Comparison of ENCODE assay signal across 22 cellular contexts in the genomic region with DNA sequence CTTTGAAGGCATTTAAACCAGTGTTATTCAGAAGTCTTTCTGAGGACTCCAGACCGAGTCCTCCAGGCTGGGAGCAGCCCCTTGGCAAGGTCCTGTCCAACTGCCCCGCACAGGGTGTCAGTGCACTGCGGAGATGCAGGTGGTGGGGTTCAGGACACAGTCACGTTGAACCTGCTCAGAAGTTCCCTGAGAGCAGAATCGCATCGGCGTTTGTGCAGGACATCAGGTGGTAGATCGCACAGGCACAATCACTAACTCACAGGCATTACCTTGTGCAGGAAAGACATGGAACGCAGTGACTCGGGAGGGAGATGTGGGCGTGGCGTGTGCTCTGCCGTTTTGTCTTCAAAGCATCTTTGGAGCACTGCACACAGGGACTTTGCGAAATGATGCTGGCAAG. TPM values are rescaled to one million over a fixed set of nuclear protein-coding genes. Genes with fewer than 3 reads are reported as not detected.
"Had no signal": no experiment of that assay in that cellular context is flagged by ENCODE, and none has a peak within 500 bp of the region (broad histone marks: within the 10 kb centered on the region; RNA-seq: fewer than 3 reads in every experiment).

No MANE protein-coding gene starts in this region.

- H3K9me3 Mint-ChIP-seq: activated B cell treated with CpG ODN at 0.5 μM for 24 hours; T-helper 2 cell treated with Interferon-gamma antibody and Interleukin-4, amounts not matched to agents 5 μg/mL and 100 μg/mL, for 36 hours had no signal

- H3K9me3 ChIP-seq: esophagus squamous epithelium, psoas muscle, right lobe of liver, thoracic aorta, uterus had no signal

- H3K36me3 ChIP-seq: uterus had no signal

- ATAC-seq: psoas muscle, right lobe of liver had no signal

- H3K4me1 ChIP-seq: right lobe of liver, uterus had no signal

- H3K27ac ChIP-seq: cardiac muscle cell, esophagus squamous epithelium, psoas muscle, right lobe of liver, thoracic aorta, uterus had no signal

- H3K4me3 Mint-ChIP-seq: activated B cell treated with CpG ODN at 0.5 μM for 24 hours; T-helper 2 cell treated with Interferon-gamma antibody and Interleukin-4, amounts not matched to agents 5 μg/mL and 100 μg/mL, for 36 hours had no signal

- H3K27ac Mint-ChIP-seq: activated B cell treated with CpG ODN at 0.5 μM for 24 hours; T-helper 2 cell treated with Interferon-gamma antibody and Interleukin-4, amounts not matched to agents 5 μg/mL and 100 μg/mL, for 36 hours had no signal

- H3K27me3 ChIP-seq: cardiac muscle cell, esophagus squamous epithelium, right lobe of liver, uterus had no signal

- H3K27me3 Mint-ChIP-seq: activated B cell treated with CpG ODN at 0.5 μM for 24 hours had no signal

- DNase-seq: activated B cell treated with CpG ODN at 0.5 μM for 24 hours; activated CD4-positive, alpha-beta T cell treated with anti-CD3 and anti-CD28 coated beads for 48 hours; activated gamma-delta T cell treated with Interleukin-2 at 50 U/mL for 16 hours; effector CD4-positive, alpha-beta T cell; esophagus squamous epithelium; hypothalamus; kidney glomerular epithelial cell; mesendoderm; right lobe of liver; stimulated activated CD4-positive, alpha-beta T cell treated with anti-CD3 and anti-CD28 coated beads, Interleukin-1b, Interleukin-23, amount 100 ng/mL, for 48 hours; uterus had no signal

- H3K4me3 ChIP-seq: cardiac muscle cell, esophagus squamous epithelium, psoas muscle, right lobe of liver, thoracic aorta, uterus had no signal

- FAIRE-seq: colon, endothelial cell of umbilical vein had no signal

RNA-seq across cellular contexts. Expression of a gene that starts 14.7 kb away (rescaled TPM):
- total RNA-seq: activated B cell treated with CpG ODN at 0.5 μM for 24 hours, cardiac muscle cell, endothelial cell of umbilical vein, esophagus squamous epithelium, fibroblast of villous mesenchyme, glomerular endothelial cell, liver, omental fat pad, psoas muscle, right lobe of liver, thoracic aorta, uterus had no signal
- polyA plus RNA-seq: cardiac muscle cell, endothelial cell of umbilical vein, liver, neural cell had no signal
